ENCODE assay signal across 32 cellular contexts in genomic region chr3:37963635-37964034, GRCh38. TPM values are rescaled to one million over a fixed set of nuclear protein-coding genes. Genes with fewer than 3 reads are reported as not detected.
A peak's percentile ranks its signal among the peaks of the same experiment; 100 is the strongest.
DNase-seq lines count a peak whose midpoint lies in the region; ATAC-seq and TF ChIP-seq lines count a peak whose summit lies in the region.
"Had no signal": no experiment of that assay in that cellular context is flagged by ENCODE, and none has a peak within 500 bp of the region (broad histone marks: within the 10 kb centered on the region; RNA-seq: fewer than 3 reads in every experiment).

No MANE protein-coding gene starts in this region.

- H3K27me3 ChIP-seq in vagina: no peaks in the 10 kb centered on the region
- H3K27me3 ChIP-seq: adrenal gland, heart right ventricle, ovary, Peyer's patch, SJCRH30 had no signal

- no peak for ATAC-seq in GM19467 (IDR thresholded peaks at IDR 0.05; ENCODE audit: unreplicated experiment)
- ATAC-seq: activated T-cell treated with anti-CD3 and anti-CD28 coated beads, Interleukin-2, amount 50 U/mL, for 72 hours; GM12878; natural killer cell; right cardiac atrium; stimulated activated memory B cell treated with anti-CD40 and anti-IgM and Interleukin-4, amounts not matched to agents 10 μg/mL and 1 μg/mL and 100 μg/mL, for 72 hours had no signal

- no peaks in the 10 kb centered on the region for H3K27me3 Mint-ChIP-seq in nephron (ENCODE audit: low read depth)
- H3K27me3 Mint-ChIP-seq: activated CD4-positive, alpha-beta T cell treated with anti-CD3 and anti-CD28 coated beads, Interleukin-2, amount 10 ng/mL, durations not matched to agents 7 days and 5 days; brain had no signal

- H3K9me3 Mint-ChIP-seq in nephron: no peaks in the 10 kb centered on the region
- H3K9me3 Mint-ChIP-seq: activated CD4-positive, alpha-beta T cell treated with anti-CD3 and anti-CD28 coated beads, Interleukin-2, amount 10 ng/mL, durations not matched to agents 7 days and 5 days; activated T-cell treated with anti-CD3 and anti-CD28 coated beads, Interleukin-2, amount 50 U/mL, for 72 hours; brain; HFFc6; natural killer cell; stimulated activated memory B cell treated with anti-CD40 and anti-IgM and Interleukin-4, amounts not matched to agents 10 μg/mL and 1 μg/mL and 100 μg/mL, for 72 hours had no signal

- H3K4me3 Mint-ChIP-seq in nephron: no peak overlapping the region
- H3K4me3 Mint-ChIP-seq: activated CD4-positive, alpha-beta T cell treated with anti-CD3 and anti-CD28 coated beads, Interleukin-2, amount 10 ng/mL, durations not matched to agents 7 days and 5 days; activated T-cell treated with anti-CD3 and anti-CD28 coated beads, Interleukin-2, amount 50 U/mL, for 72 hours; brain; natural killer cell; stimulated activated memory B cell treated with anti-CD40 and anti-IgM and Interleukin-4, amounts not matched to agents 10 μg/mL and 1 μg/mL and 100 μg/mL, for 72 hours had no signal

- H3K4me1 ChIP-seq in vagina: peaks cover 28% of the 10 kb centered on the region

- POLR2A ChIA-PET in HEK293T (lab: Yijun Ruan, JAX): no interaction called here

- H3K9me3 ChIP-seq in vagina: no peaks in the 10 kb centered on the region
- H3K9me3 ChIP-seq: adrenal gland, heart right ventricle, ovary, Peyer's patch, SJCRH30 had no signal

- no peak overlapping the region for H3K4me3 ChIP-seq in vagina
- H3K4me3 ChIP-seq: adrenal gland, GM12878, GM23248, heart right ventricle, ovary, SJCRH30 had no signal

- intact Hi-C loops in vagina (cut with DNase I): no loop called here

- no peak for TF ChIP-seq POLR2A in vagina (IDR thresholded peaks at IDR 0.05)

- peaks cover 22% of the 10 kb centered on the region for H3K36me3 Mint-ChIP-seq in nephron (ENCODE audit: low read depth)
- H3K36me3 Mint-ChIP-seq: natural killer cell; stimulated activated memory B cell treated with anti-CD40 and anti-IgM and Interleukin-4, amounts not matched to agents 10 μg/mL and 1 μg/mL and 100 μg/mL, for 72 hours had no signal

- H3K27ac ChIP-seq in VCaP (peak overlapping the region; percentile 91), vagina (peak overlapping the region; percentile 10)
- H3K27ac ChIP-seq: adrenal gland, ovary had no signal

- H3K36me3 ChIP-seq in vagina: no peaks in the 10 kb centered on the region
- H3K36me3 ChIP-seq: adrenal gland, ovary, Peyer's patch, SJCRH30 had no signal

- TF ChIP-seq CTCF in VCaP (conservative IDR thresholded peaks at IDR 0.05) (peak; percentile 19; the same call in 1 of the 2 replicates), nephron (IDR thresholded peaks at IDR 0.05; ENCODE audit: unreplicated experiment in 3 of 3) (no peak), vagina (IDR thresholded peaks at IDR 0.05) (no peak)

- CTCF ChIA-PET in HEK293T (lab: Yijun Ruan, JAX): interaction anchor here (0.9 to 1.3 kb wide), 3 partner anchors 8 to 33 kb away, joined by 3 read pairs; no protein-coding TSS in a partner anchor

- H3K27ac Mint-ChIP-seq in nephron: peak overlapping the region; percentile 94 to 97 (median 97)
- H3K27ac Mint-ChIP-seq: activated CD4-positive, alpha-beta T cell treated with anti-CD3 and anti-CD28 coated beads, Interleukin-2, amount 10 ng/mL, durations not matched to agents 7 days and 5 days; activated T-cell treated with anti-CD3 and anti-CD28 coated beads, Interleukin-2, amount 50 U/mL, for 72 hours; natural killer cell; stimulated activated memory B cell treated with anti-CD40 and anti-IgM and Interleukin-4, amounts not matched to agents 10 μg/mL and 1 μg/mL and 100 μg/mL, for 72 hours had no signal

- DNase-seq in kidney glomerular epithelial cell (lab: John Stamatoyannopoulos, UW) (peak; percentile 23), vagina (ENCODE audit: extremely low spot score in 2 of 2) (no peak), NCI-H446 (lab: John Stamatoyannopoulos, UW) (no peak), HEK293T (ENCODE audit: extremely low spot score) (no peak)
- DNase-seq: activated CD4-positive, alpha-beta T cell treated with anti-CD3 and anti-CD28 coated beads, Interleukin-2, amount 10 ng/mL, durations not matched to agents 7 days and 5 days; activated naive CD4-positive, alpha-beta T cell treated with Interleukin-2 at 50 U/mL for 16 hours; activated T-cell treated with anti-CD3 and anti-CD28 coated beads, Interleukin-2, amount 50 U/mL, for 72 hours; adrenal gland; effector CD4-positive, alpha-beta T cell; erythroblast; heart right ventricle; Kasumi-1; mesendoderm; natural killer cell; NCI-H1694; NCI-H2171 treated with DMSO at 0.1 percent for 48 hours; NCI-H524 treated with DMSO at 0.1 percent for 48 hours; ovary; Peyer's patch; right cardiac atrium; stimulated activated CD4-positive, alpha-beta T cell treated with anti-CD3 and anti-CD28 coated beads, Interleukin-4, amount 100 ng/mL, for 4 hours; substantia nigra; T1000 had no signal

- peaks cover 59% of the 10 kb centered on the region for H3K4me1 Mint-ChIP-seq in nephron
- H3K4me1 Mint-ChIP-seq: activated CD4-positive, alpha-beta T cell treated with anti-CD3 and anti-CD28 coated beads, Interleukin-2, amount 10 ng/mL, durations not matched to agents 7 days and 5 days; natural killer cell; stimulated activated memory B cell treated with anti-CD40 and anti-IgM and Interleukin-4, amounts not matched to agents 10 μg/mL and 1 μg/mL and 100 μg/mL, for 72 hours had no signal

TF ChIP-seq in HEK293T, 16 proteins besides CTCF, POLR2A, EP300 and RAD21:
- TF ChIP-seq LEF1 (IDR thresholded peaks at IDR 0.05; ENCODE audit: borderline replicate concordance): no peak
- no peak for TF ChIP-seq TARDBP (IDR thresholded peaks at IDR 0.05)
- TF ChIP-seq PKNOX1 (IDR thresholded peaks at IDR 0.05): no peak
- no peak for TF ChIP-seq ELF4 (IDR thresholded peaks at IDR 0.05)
- TF ChIP-seq ZNF384 (IDR thresholded peaks at IDR 0.05): no peak
- no peak for TF ChIP-seq NFRKB (IDR thresholded peaks at IDR 0.05)
- no peak for TF ChIP-seq SP1 (IDR thresholded peaks at IDR 0.05)
- no peak for TF ChIP-seq CTBP1 (IDR thresholded peaks at IDR 0.05; ENCODE audit: borderline replicate concordance)
- TF ChIP-seq FOXM1 (IDR thresholded peaks at IDR 0.05; ENCODE audit: borderline replicate concordance): no peak
- TF ChIP-seq BHLHE40 (IDR thresholded peaks at IDR 0.05; ENCODE audit: borderline replicate concordance): no peak
- TF ChIP-seq SUZ12 (IDR thresholded peaks at IDR 0.05): no peak
- no peak for TF ChIP-seq HDGF (IDR thresholded peaks at IDR 0.05; ENCODE audit: borderline replicate concordance)
- no peak for TF ChIP-seq FOXA1 (IDR thresholded peaks at IDR 0.05)
- no peak for TF ChIP-seq ARNT (IDR thresholded peaks at IDR 0.05)
- no peak for TF ChIP-seq L3MBTL2 (conservative IDR thresholded peaks at IDR 0.05)
- no peak for TF ChIP-seq FOXK2 (IDR thresholded peaks at IDR 0.05)
TF ChIP-seq in HEK293T: peak in this region for 0.

RNA-seq across cellular contexts. Expression of gene VILL, which starts 27.0 kb away (rescaled TPM):
- 7.9 TPM for total RNA-seq in vagina
